In the genomic region with DNA sequence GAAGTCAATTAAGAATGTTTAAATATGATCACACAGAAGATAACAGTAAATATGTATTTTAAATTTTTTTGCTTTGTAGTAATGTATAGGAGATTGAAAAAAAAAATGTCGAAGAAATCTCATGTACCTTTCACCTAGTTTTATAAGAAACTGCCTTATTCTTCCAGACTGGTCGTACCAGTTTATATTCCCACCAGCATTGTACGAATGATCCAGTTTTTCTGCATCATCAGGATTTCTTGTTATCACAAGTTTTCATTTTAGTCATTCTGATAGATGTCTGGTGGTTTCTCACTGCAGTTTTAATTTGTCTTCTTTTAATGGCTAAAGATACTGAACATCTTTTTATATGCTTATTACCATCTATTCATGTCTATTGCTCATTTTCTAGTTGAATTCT, we compare ENCODE assay signal across 21 cellular contexts.
"Had no signal": no experiment of that assay in that cellular context is flagged by ENCODE, and none has a peak within 500 bp of the region (broad histone marks: within the 10 kb centered on the region; RNA-seq: fewer than 3 reads in every experiment).

No MANE protein-coding gene starts in this region.

- H3K27ac ChIP-seq: dorsolateral prefrontal cortex, left lung, prostate gland, right atrium auricular region, sigmoid colon, stomach, thyroid gland, upper lobe of left lung had no signal

- H3K36me3 ChIP-seq: esophagus squamous epithelium, left lung, prostate gland, right atrium auricular region, sigmoid colon, stomach, thyroid gland, upper lobe of left lung had no signal

- H3K4me1 Mint-ChIP-seq: naive thymus-derived CD8-positive, alpha-beta T cell; nephron progenitor cell had no signal

- H3K27me3 ChIP-seq: dorsolateral prefrontal cortex, esophagus squamous epithelium, left lung, right atrium auricular region, sigmoid colon, stomach, thyroid gland, upper lobe of left lung had no signal

- H3K27ac Mint-ChIP-seq: naive thymus-derived CD8-positive, alpha-beta T cell; nephron progenitor cell; stimulated activated effector memory CD8-positive, alpha-beta T cell treated with anti-CD3 and anti-CD28 coated beads, Interleukin-12 subunit alpha, Interleukin-12 subunit beta, amount 100 ng/mL, for 72 hours had no signal

- ATAC-seq: left cardiac atrium; left lung; naive thymus-derived CD8-positive, alpha-beta T cell; stimulated activated effector memory CD8-positive, alpha-beta T cell treated with anti-CD3 and anti-CD28 coated beads, Interleukin-12 subunit alpha, Interleukin-12 subunit beta, amount 100 ng/mL, for 72 hours had no signal

- H3K4me3 Mint-ChIP-seq: naive thymus-derived CD8-positive, alpha-beta T cell; nephron progenitor cell; stimulated activated effector memory CD8-positive, alpha-beta T cell treated with anti-CD3 and anti-CD28 coated beads, Interleukin-12 subunit alpha, Interleukin-12 subunit beta, amount 100 ng/mL, for 72 hours had no signal

- H3K4me3 ChIP-seq: dorsolateral prefrontal cortex, esophagus squamous epithelium, left lung, prostate gland, right atrium auricular region, sigmoid colon, stomach, thyroid gland, upper lobe of left lung had no signal

- H3K4me1 ChIP-seq: left lung, prostate gland, right atrium auricular region, sigmoid colon, stomach, thyroid gland, upper lobe of left lung had no signal

- H3K9me3 Mint-ChIP-seq: nephron progenitor cell had no signal

- H3K9me3 ChIP-seq: esophagus squamous epithelium, left lung, prostate gland, right atrium auricular region, sigmoid colon, stomach, thyroid gland, upper lobe of left lung had no signal

- DNase-seq: dorsolateral prefrontal cortex; effector CD4-positive, alpha-beta T cell; esophagus squamous epithelium; head of caudate nucleus; kidney; left cardiac atrium; left lung; mesendoderm; naive thymus-derived CD8-positive, alpha-beta T cell; nephron progenitor cell; nucleus accumbens; sigmoid colon; stimulated activated CD4-positive, alpha-beta T cell treated with anti-CD3 and anti-CD28 coated beads, Interleukin-2, amount 100 ng/mL, for 24 hours; stimulated activated CD4-positive, alpha-beta T cell treated with anti-CD3 and anti-CD28 coated beads, Interleukin-4, amount 100 ng/mL, for 24 hours; stimulated activated naive CD4-positive, alpha-beta T cell treated with Interleukin-2 at 50 U/mL for 16 hours; stomach; thyroid gland; upper lobe of left lung had no signal

- H3K36me3 Mint-ChIP-seq: naive thymus-derived CD8-positive, alpha-beta T cell; stimulated activated effector memory CD8-positive, alpha-beta T cell treated with anti-CD3 and anti-CD28 coated beads, Interleukin-12 subunit alpha, Interleukin-12 subunit beta, amount 100 ng/mL, for 72 hours had no signal

- H3K27me3 Mint-ChIP-seq: naive thymus-derived CD8-positive, alpha-beta T cell had no signal
